Comparison of ENCODE assay signal across 20 cellular contexts in the genomic region with DNA sequence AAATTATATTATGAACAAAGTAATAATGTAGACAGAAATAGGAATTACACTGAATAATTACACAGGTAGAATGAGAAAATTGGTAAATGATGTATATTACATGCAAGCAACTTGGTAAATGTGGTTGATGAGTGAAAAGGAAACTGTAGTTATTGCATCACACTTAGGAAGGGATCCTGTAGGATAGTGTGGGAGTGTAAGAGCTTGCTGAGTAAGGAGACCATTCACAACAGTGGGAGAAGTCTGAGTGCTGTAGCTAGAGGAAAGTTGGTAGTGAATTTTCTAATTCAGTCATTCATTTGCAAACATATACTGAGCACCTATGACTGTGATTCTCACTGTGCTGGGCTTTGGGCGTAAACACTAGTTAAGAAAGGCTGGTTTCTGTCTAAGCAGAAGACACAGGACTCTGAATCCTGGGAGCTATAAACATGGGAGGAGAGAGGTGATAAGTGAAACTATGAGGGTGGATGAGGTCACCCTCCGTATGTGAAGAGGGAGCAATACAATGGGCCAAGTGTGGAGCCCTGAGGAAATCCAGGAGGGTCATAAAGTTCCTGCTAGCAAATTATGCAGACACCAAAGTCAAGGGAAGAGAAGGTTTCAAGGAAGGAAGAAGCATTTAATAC. TPM values are rescaled to one million over a fixed set of nuclear protein-coding genes. Genes with fewer than 3 reads are reported as not detected.
DNase-seq lines count a peak whose midpoint lies in the region; ATAC-seq, FAIRE-seq and TF ChIP-seq lines count a peak whose summit lies in the region.
"Had no signal": no experiment of that assay in that cellular context is flagged by ENCODE, and none has a peak within 500 bp of the region (broad histone marks: within the 10 kb centered on the region; RNA-seq: fewer than 3 reads in every experiment).

No MANE protein-coding gene starts in this region.

- no peak overlapping the region for H3K4me3 Mint-ChIP-seq in Caco-2 (ENCODE audit: unreplicated experiment)
- no peak overlapping the region for H3K4me3 Mint-ChIP-seq in activated naive CD4-positive, alpha-beta T cell treated with anti-CD3 and anti-CD28 coated beads for 36 hours
- H3K4me3 Mint-ChIP-seq in naive thymus-derived CD8-positive, alpha-beta T cell, result no peak overlapping the region

- H3K36me3 Mint-ChIP-seq in Caco-2 (ENCODE audit: insufficient read depth, unreplicated experiment), result no peaks in the 10 kb centered on the region
- no peaks in the 10 kb centered on the region for H3K36me3 Mint-ChIP-seq in activated naive CD4-positive, alpha-beta T cell treated with anti-CD3 and anti-CD28 coated beads for 36 hours (ENCODE audit: low read depth)
- no peaks in the 10 kb centered on the region for H3K36me3 Mint-ChIP-seq in naive thymus-derived CD8-positive, alpha-beta T cell

- H3K27me3 Mint-ChIP-seq in Caco-2 (ENCODE audit: insufficient read depth, unreplicated experiment), result peaks cover 6% of the 10 kb centered on the region
- H3K27me3 Mint-ChIP-seq in activated naive CD4-positive, alpha-beta T cell treated with anti-CD3 and anti-CD28 coated beads for 36 hours (ENCODE audit: low read depth), result peaks cover 14% of the 10 kb centered on the region
- H3K27me3 Mint-ChIP-seq in naive thymus-derived CD8-positive, alpha-beta T cell, result peaks cover 8 to 21% (median 14%) of the 10 kb centered on the region in 5 donors

- no peaks in the 10 kb centered on the region for H3K36me3 ChIP-seq in Caco-2 (ENCODE audit: control insufficient read depth, insufficient read depth, low read length)
- no peaks in the 10 kb centered on the region for H3K36me3 ChIP-seq in K562 (ENCODE audit: control insufficient read depth, insufficient read depth, low read length)
- H3K36me3 ChIP-seq: BE2C, HAP-1, sigmoid colon had no signal

- BruUV-seq in Caco-2 (replicated peaks; lab: Mats Ljungman, UMichigan) (no TSS peak), K562 (replicated peaks; lab: Mats Ljungman, UMichigan) (no TSS peak)

- no peaks in the 10 kb centered on the region for H3K9me3 Mint-ChIP-seq in Caco-2 (ENCODE audit: unreplicated experiment)
- H3K9me3 Mint-ChIP-seq in activated naive CD4-positive, alpha-beta T cell treated with anti-CD3 and anti-CD28 coated beads for 36 hours, result no peaks in the 10 kb centered on the region
- no peaks in the 10 kb centered on the region for H3K9me3 Mint-ChIP-seq in naive thymus-derived CD8-positive, alpha-beta T cell

- peak; percentile 34 to 56 for DNase-seq in Caco-2
- peak; percentile 75 for DNase-seq in HT1080 (ENCODE audit: low read depth)
- no peak for DNase-seq in K562 (ENCODE audit: extremely low read depth in 1 of 4, low spot score in 3 of 4)
- DNase-seq in left colon, result peak; percentile 22 to 65
- no peak for DNase-seq in activated naive CD4-positive, alpha-beta T cell treated with anti-CD3 and anti-CD28 coated beads for 36 hours
- DNase-seq in naive thymus-derived CD8-positive, alpha-beta T cell, result no peak
- DNase-seq: activated effector memory CD4-positive, alpha-beta T cell treated with Interleukin-2 at 50 U/mL for 16 hours; BE2C; dermis blood vessel endothelial cell; DMS153; NCI-H1930; NCI-H774; sigmoid colon; stimulated activated CD4-positive, alpha-beta T cell treated with anti-CD3 and anti-CD28 coated beads, Interleukin-4, amount 100 ng/mL, for 24 hours; trophoblast cell had no signal

- H3K4me3 ChIP-seq in Caco-2 (ENCODE audit: low read depth, low read length), result no peak overlapping the region
- no peak overlapping the region for H3K4me3 ChIP-seq in K562
- H3K4me3 ChIP-seq: HAP-1, sigmoid colon had no signal

- H3K4me1 ChIP-seq in Caco-2 (no peaks in the 10 kb centered on the region; the same call in 1 of the 2 replicates), K562 (replicated peaks in 1 of 2; ENCODE audit: control insufficient read depth in 2 of 2, insufficient read depth in 2 of 2, low read length in 2 of 2) (no peaks in the 10 kb centered on the region; a peak in 1 of 5 replicates)
- H3K4me1 ChIP-seq: BE2C, HAP-1 had no signal

- no peak for FAIRE-seq in K562 (lab: Jason Lieb, UNC)
- FAIRE-seq: RCC 7860 had no signal

- CTCF ChIA-PET in Caco-2 (lab: Charles Lee), result interaction anchor here (1.1 kb wide), 1 partner anchor 9 kb away, joined by 3 read pairs; no protein-coding TSS in a partner anchor
- CTCF ChIA-PET in K562 (lab: Yijun Ruan, JAX; ENCODE audit: low intra/inter-chr PET ratio), result no interaction called here
- CTCF ChIA-PET in activated naive CD4-positive, alpha-beta T cell treated with anti-CD3 and anti-CD28 coated beads for 36 hours (lab: Charles Lee), result interaction anchor here (1.4 kb wide), 1 partner anchor 18 kb away, joined by 3 read pairs; no protein-coding TSS in a partner anchor

- H4K20me1 ChIP-seq in K562 (replicated peaks; ENCODE audit: control insufficient read depth, insufficient read depth, low read length), result no peaks in the 10 kb centered on the region

- H3K27me3 ChIP-seq in Caco-2 (replicated peaks; ENCODE audit: control insufficient read depth, insufficient read depth, low read length) (no peaks in the 10 kb centered on the region), K562 (ENCODE audit: control insufficient read depth in 2 of 2, insufficient read depth in 2 of 2, low read length in 2 of 2) (peaks cover 0 to 5% of the 10 kb centered on the region in 2 experiments; a peak in 1 of 5 replicates)
- H3K27me3 ChIP-seq: sigmoid colon had no signal

- no peak for TF ChIP-seq POLR2A in K562 (conservative IDR thresholded peaks at IDR 0.05)

- in situ Hi-C loops in K562 (cut with MboI), result no loop called here

- no peaks in the 10 kb centered on the region for H3K79me2 ChIP-seq in K562 (ENCODE audit: control insufficient read depth, insufficient read depth, low read length)

- no peak for TF ChIP-seq EP300 in K562 (IDR thresholded peaks at IDR 0.05; ENCODE audit: low read length)

- no peaks in the 10 kb centered on the region for H3K9me1 ChIP-seq in K562 (ENCODE audit: control insufficient read depth, insufficient read depth, low read length)

- TF ChIP-seq RAD21 in K562 (CRISPR knock-in tag; conservative IDR thresholded peaks at IDR 0.05 in 1 of 2, IDR thresholded peaks at IDR 0.05 in 1 of 2), result no peak

- H3K9ac ChIP-seq in K562 (ENCODE audit: insufficient read depth in 1 of 2, low read depth in 2 of 2, low read length in 2 of 2), result no peak overlapping the region

- no peak overlapping the region for H3K27ac Mint-ChIP-seq in Caco-2 (ENCODE audit: unreplicated experiment)
- no peak overlapping the region for H3K27ac Mint-ChIP-seq in activated naive CD4-positive, alpha-beta T cell treated with anti-CD3 and anti-CD28 coated beads for 36 hours
- H3K27ac Mint-ChIP-seq in naive thymus-derived CD8-positive, alpha-beta T cell, result no peak overlapping the region

- H3K9me3 ChIP-seq in Caco-2 (no peaks in the 10 kb centered on the region), K562 (replicated peaks; ENCODE audit: control insufficient read depth, insufficient read depth, low read depth, low read length) (no peaks in the 10 kb centered on the region)
- H3K9me3 ChIP-seq: BE2C, HAP-1, sigmoid colon had no signal

- intact Hi-C loops in Caco-2 (cut with micrococcal nuclease; ENCODE audit: unreplicated experiment) (no loop called here), K562 (cut with micrococcal nuclease) (no loop called here), left colon (cut with DNase I, micrococcal nuclease) (no loop called here)
- intact Hi-C loops in activated naive CD4-positive, alpha-beta T cell treated with anti-CD3 and anti-CD28 coated beads for 36 hours (cut with micrococcal nuclease), result no loop called here

- TF ChIP-seq CTCF in Caco-2 (IDR thresholded peaks at IDR 0.05; ENCODE audit: insufficient read depth in 1 of 2, low read depth in 1 of 2, low read length in 1 of 2, severe bottlenecking in 1 of 2, unreplicated experiment in 1 of 2), result no peak
- TF ChIP-seq CTCF in K562 (IDR thresholded peaks at IDR 0.05 in 2 of 3, conservative IDR thresholded peaks at IDR 0.05 in 1 of 3; ENCODE audit: insufficient read depth in 2 of 3, low read depth in 1 of 3, low read length in 3 of 3), result no peak

- POLR2A ChIA-PET in Caco-2 (lab: Charles Lee) (no interaction called here), K562 (lab: Yijun Ruan, JAX) (interaction anchor here (1.2 kb wide), 1 partner anchor 29 kb away, joined by 3 read pairs; no protein-coding TSS in a partner anchor)
- POLR2A ChIA-PET in naive thymus-derived CD8-positive, alpha-beta T cell (lab: Charles Lee), result no interaction called here

- ATAC-seq in K562 (peak; percentile 41; the same call in 2 of the 3 replicates), left colon (peak; percentile 99), HG03159 (IDR thresholded peaks at IDR 0.05; ENCODE audit: unreplicated experiment) (no peak), HG02870 (IDR thresholded peaks at IDR 0.05; ENCODE audit: unreplicated experiment) (no peak)
- ATAC-seq in naive thymus-derived CD8-positive, alpha-beta T cell, result no peak

- 13% methylated on average over 2 of the region's 2 CpGs for WGBS in K562 (ENCODE audit: insufficient coverage, low coverage, missing lambda C conversion rate)

- H3K4me1 Mint-ChIP-seq in Caco-2 (ENCODE audit: low read depth, unreplicated experiment), result no peaks in the 10 kb centered on the region
- no peaks in the 10 kb centered on the region for H3K4me1 Mint-ChIP-seq in activated naive CD4-positive, alpha-beta T cell treated with anti-CD3 and anti-CD28 coated beads for 36 hours (ENCODE audit: low read depth)
- H3K4me1 Mint-ChIP-seq in naive thymus-derived CD8-positive, alpha-beta T cell, result peaks cover 0 to 2% (median 0%) of the 10 kb centered on the region in 4 donors

- no peak overlapping the region for H3K4me2 ChIP-seq in K562 (ENCODE audit: insufficient read depth, low read length)

- 0 out of 2 replicates have a peak overlapping the region, but pooled peaks have one; percentile 1 for H2AFZ ChIP-seq in K562 (ENCODE audit: low read depth, low read length)

- no peak overlapping the region for H3K27ac ChIP-seq in K562 (ENCODE audit: extremely low read depth, low read depth, low read length)
- H3K27ac ChIP-seq: HL-60 had no signal

RNA-seq across cellular contexts. Expression of gene CPE, which starts 14.2 kb away (rescaled TPM):
- total RNA-seq in Caco-2 (2022) (4.6 and 5.9 TPM in 2 replicates), K562 (2014; rRNA removed) (not detected in 2 replicates), K562 (2014; rRNA removed; fragmentation: Illumina TruSeq; extraction: Trizol) (not detected in 2 replicates), K562 (2015; rRNA removed; fragmentation: Illumina TruSeq; extraction: Trizol) (not detected in 2 replicates), K562 (2021) (0.16 and 0.22 TPM in 2 replicates), left colon (10 to 100 TPM; 24.8 to 43.8 TPM)
- 9.3 and 11.4 TPM in 2 replicates for total RNA-seq in HT1080 (2014; rRNA removed; shearing (Covaris generic))
- polyA plus RNA-seq in HT1080 (2015; cell fraction: cytosol; rRNA removed), result 10.6 and 12.2 TPM in 2 replicates
- polyA plus RNA-seq in HT1080 (2015; cell fraction: nucleus; rRNA removed), result 12.7 and 13.3 TPM in 2 replicates
- total RNA-seq in K562 (2011; cell fraction: chromatin; rRNA removed; ENCODE audit: low replicate concordance), result not detected in 2 replicates
- total RNA-seq in K562 (2011; cell fraction: nucleolus; rRNA removed), result not detected in 2 replicates
- not detected in 2 replicates for total RNA-seq in K562 (2011; cell fraction: nucleoplasm; rRNA removed)
- polyA plus RNA-seq in K562 (2011; rRNA removed) (0.06 and 0.09 TPM in 2 replicates), K562 (2014; fragmentation: Illumina TruSeq; extraction: Trizol) (0.04 TPM in 1 of 2 replicates, not detected in the other), K562 (2014; fragmentation: Nextera tagmentation; extraction: Ambion mirVana) (under 1 TPM in 1 of 2 experiments, not detected in 1; 0.04 TPM), K562 (2014; rRNA removed) (0.11 TPM in 1 of 2 replicates, not detected in the other)
- 0.03 TPM in 1 of 2 replicates, not detected in the other for polyA plus RNA-seq in K562 (2011; cell fraction: cytosol; rRNA removed)
- not detected in 2 replicates for polyA plus RNA-seq in K562 (2011; cell fraction: nucleus; rRNA removed)
- polyA plus RNA-seq in K562 (2012), result 0.03 TPM in 1 of 2 replicates, not detected in the other
- 0.24 TPM in 1 of 2 replicates, not detected in the other for polyA minus RNA-seq in K562 (2011; rRNA and poly(A)+ RNA removed)
- 2.8 TPM in 1 of 2 replicates, not detected in the other for polyA minus RNA-seq in K562 (2011; cell fraction: cytosol; rRNA and poly(A)+ RNA removed)
- polyA minus RNA-seq in K562 (2011; cell fraction: nucleus; rRNA and poly(A)+ RNA removed), result not detected in 2 replicates
- total RNA-seq in activated naive CD4-positive, alpha-beta T cell treated with anti-CD3 and anti-CD28 coated beads for 36 hours, result under 1 TPM in 1 of 2 experiments, not detected in 1; 0.10 TPM
- not detected for total RNA-seq in naive thymus-derived CD8-positive, alpha-beta T cell
- polyA plus RNA-seq in naive thymus-derived CD8-positive, alpha-beta T cell, result under 1 TPM in 1 of 3 donors, not detected in 2; 0.16 TPM

RNA-seq across cellular contexts. Expression of gene MSMO1, which starts 37.1 kb away (rescaled TPM):
- 80.5 and 91.1 TPM in 2 replicates for total RNA-seq in Caco-2 (2022)
- total RNA-seq in HT1080 (2014; rRNA removed; shearing (Covaris generic)), result 117 and 178 TPM in 2 replicates
- polyA plus RNA-seq in HT1080 (2015; cell fraction: cytosol; rRNA removed), result 113 and 133 TPM in 2 replicates
- polyA plus RNA-seq in HT1080 (2015; cell fraction: nucleus; rRNA removed), result 146 and 158 TPM in 2 replicates
- 111 and 411 TPM in 2 replicates for total RNA-seq in K562 (2011; cell fraction: chromatin; rRNA removed; ENCODE audit: low replicate concordance)
- total RNA-seq in K562 (2011; cell fraction: nucleolus; rRNA removed), result 106 and 148 TPM in 2 replicates
- 276 and 345 TPM in 2 replicates for total RNA-seq in K562 (2011; cell fraction: nucleoplasm; rRNA removed)
- total RNA-seq in K562 (2014; rRNA removed), result 41.0 and 47.1 TPM in 2 replicates
- total RNA-seq in K562 (2014; rRNA removed; fragmentation: Illumina TruSeq; extraction: Trizol), result 68.9 and 73.4 TPM in 2 replicates
- 28.5 and 32.0 TPM in 2 replicates for total RNA-seq in K562 (2015; rRNA removed; fragmentation: Illumina TruSeq; extraction: Trizol)
- total RNA-seq in K562 (2021), result 39.2 and 41.2 TPM in 2 replicates
- polyA plus RNA-seq in K562 (2011; rRNA removed), result 172 and 179 TPM in 2 replicates
- 49.3 and 163 TPM in 2 replicates for polyA plus RNA-seq in K562 (2011; cell fraction: cytosol; rRNA removed)
- polyA plus RNA-seq in K562 (2011; cell fraction: nucleus; rRNA removed), result 47.9 and 86.1 TPM in 2 replicates
- 26.0 and 41.1 TPM in 2 replicates for polyA plus RNA-seq in K562 (2012)
- 54.6 and 63.5 TPM in 2 replicates for polyA plus RNA-seq in K562 (2014; fragmentation: Illumina TruSeq; extraction: Trizol)
- 10 to 100 TPM; 79.5 to 86.8 TPM for polyA plus RNA-seq in K562 (2014; fragmentation: Nextera tagmentation; extraction: Ambion mirVana)
- 51.7 and 58.9 TPM in 2 replicates for polyA plus RNA-seq in K562 (2014; rRNA removed)
- polyA minus RNA-seq in K562 (2011; rRNA and poly(A)+ RNA removed), result 121 and 167 TPM in 2 replicates
- 55.9 and 66.0 TPM in 2 replicates for polyA minus RNA-seq in K562 (2011; cell fraction: cytosol; rRNA and poly(A)+ RNA removed)
- 55.2 and 132 TPM in 2 replicates for polyA minus RNA-seq in K562 (2011; cell fraction: nucleus; rRNA and poly(A)+ RNA removed)
- total RNA-seq in left colon, result 100 to 1,000 TPM in 1 of 2 donors, 10 to 100 TPM in 1; 98.7 to 195 TPM
- 10 to 100 TPM; 61.2 to 72.1 TPM for total RNA-seq in activated naive CD4-positive, alpha-beta T cell treated with anti-CD3 and anti-CD28 coated beads for 36 hours
- 10 to 100 TPM; 17.5 to 20.7 TPM for total RNA-seq in naive thymus-derived CD8-positive, alpha-beta T cell
- 10 to 100 TPM; 15.9 to 19.0 (median 17.3) TPM for polyA plus RNA-seq in naive thymus-derived CD8-positive, alpha-beta T cell

Comparison
In these comparisons a context has a peak if more than half of its experiments do, and no peak if none do; other contexts are left out.
1. DNase-seq: peak in Caco-2 (2 of 2), HT1080 (single experiment) and left colon (2 of 2); none in K562 (0 of 4), activated naive CD4-positive, alpha-beta T cell treated with anti-CD3 and anti-CD28 coated beads for 36 hours (single experiment) and naive thymus-derived CD8-positive, alpha-beta T cell (0 of 10).
2. ATAC-seq: peak in K562 (single experiment) and left colon (single experiment); none in naive thymus-derived CD8-positive, alpha-beta T cell (0 of 2), HG03159 (single experiment) and HG02870 (single experiment).